In genomic region chr11:118002010-118002540, GRCh38 we compare ENCODE assay signal across 9 cellular contexts. TPM values are rescaled to one million over a fixed set of nuclear protein-coding genes. Genes with fewer than 3 reads are reported as not detected.
DNase-seq lines count a peak whose midpoint lies in the region; ATAC-seq and TF ChIP-seq lines count a peak whose summit lies in the region.
"Had no signal": no experiment of that assay in that cellular context is flagged by ENCODE, and none has a peak within 500 bp of the region (broad histone marks: within the 10 kb centered on the region; RNA-seq: fewer than 3 reads in every experiment).

No MANE protein-coding gene starts in this region.

- no peak overlapping the region for H3K4me3 ChIP-seq in left lung

- H3K27me3 Mint-ChIP-seq in H9 (ENCODE audit: low read depth) = peaks cover 17% of the 10 kb centered on the region

- no peaks in the 10 kb centered on the region for H3K36me3 Mint-ChIP-seq in H9 (ENCODE audit: insufficient read depth in 1 of 3, low read depth in 3 of 3)

- H2AFZ ChIP-seq in H9 (ENCODE audit: low read length) = no peak overlapping the region

- H2BK5ac ChIP-seq in H9 (ENCODE audit: insufficient read length, low read length) = no peak overlapping the region

- TF ChIP-seq CTCF in left lung (IDR thresholded peaks at IDR 0.05) (no peak), H9 (conservative IDR thresholded peaks at IDR 0.05) (no peak)

- peaks cover 0 to 4% of the 10 kb centered on the region in 2 donors for H3K9me3 ChIP-seq in left lung
- no peaks in the 10 kb centered on the region for H3K9me3 ChIP-seq in H9 (ENCODE audit: control insufficient read depth, low read depth, low read length)

- H2AK5ac ChIP-seq in H9 (ENCODE audit: insufficient read length, low read length) = no peak overlapping the region

- H3K27ac Mint-ChIP-seq in H9 = no peak overlapping the region; a peak in 1 of 7 replicates

- H3K14ac ChIP-seq in H9 (ENCODE audit: insufficient read depth, low read length) = no peak overlapping the region

- H4K20me1 ChIP-seq in H9 (ENCODE audit: control insufficient read depth, insufficient read depth, insufficient read length) = no peaks in the 10 kb centered on the region

- no peak overlapping the region for H2BK12ac ChIP-seq in H9 (ENCODE audit: insufficient read length, low read depth, low read length)

- H3K27me3 ChIP-seq in left lung (no peaks in the 10 kb centered on the region), H9 (ENCODE audit: insufficient read depth, low read length) (peaks cover 2% of the 10 kb centered on the region; the same call in 1 of the 2 replicates)

- H3K4me3 Mint-ChIP-seq in H9 = no peak overlapping the region

- no peak overlapping the region for H3K4ac ChIP-seq in H9 (ENCODE audit: low read depth, low read length)

- H3K79me1 ChIP-seq in H9 (ENCODE audit: insufficient read depth, low read depth, low read length, poor library complexity, severe bottlenecking) = no peaks in the 10 kb centered on the region

- no peak overlapping the region for H3K23ac ChIP-seq in H9 (ENCODE audit: insufficient read length, low read depth, low read length)

- no peak overlapping the region for H4K5ac ChIP-seq in H9 (ENCODE audit: insufficient read length, low read depth, low read length)

- H2BK120ac ChIP-seq in H9 (ENCODE audit: low read depth, low read length, poor library complexity, severe bottlenecking) = no peak overlapping the region

- H3K56ac ChIP-seq in H9 (ENCODE audit: insufficient read length, low read depth, low read length) = no peak overlapping the region

- no peak overlapping the region for H3K4me2 ChIP-seq in H9 (ENCODE audit: insufficient read depth, insufficient read length, low read length)

- no peak overlapping the region for H3K18ac ChIP-seq in H9 (ENCODE audit: insufficient read length, low read depth, low read length)

- intact Hi-C loops in left lung (cut with DNase I) = no loop called here

- peaks cover 17 to 82% of the 10 kb centered on the region in 2 donors for H3K4me1 ChIP-seq in left lung
- 0 out of 2 replicates have a peak, but pooled peaks cover 6% of the 10 kb centered on the region for H3K4me1 ChIP-seq in H9 (ENCODE audit: insufficient read depth, low read length)

- no peaks in the 10 kb centered on the region for H3K9me3 Mint-ChIP-seq in H9

- peaks cover 8 to 10% of the 10 kb centered on the region in 2 experiments for H3K4me1 Mint-ChIP-seq in H9

- no peak overlapping the region for H2BK20ac ChIP-seq in H9 (ENCODE audit: low read depth, low read length, poor library complexity, severe bottlenecking)

- H3K27ac ChIP-seq in left lung (peak overlapping the region; percentile 75 to 84), H9 (ENCODE audit: insufficient read length, low read depth, low read length) (no peak overlapping the region)

- WGBS in H9 (ENCODE audit: extremely low coverage, insufficient read length, low lambda C conversion rate) = no CpG with 5 or more reads among the region's 6 CpGs

- H3K79me2 ChIP-seq in H9 (ENCODE audit: insufficient read depth, low read length) = no peaks in the 10 kb centered on the region

- peaks cover 0 to 35% of the 10 kb centered on the region in 2 donors for H3K36me3 ChIP-seq in left lung

- no peak overlapping the region for H4K8ac ChIP-seq in H9 (replicated peaks; ENCODE audit: insufficient read length, low read depth, low read length)

- no peak overlapping the region for H3T11ph ChIP-seq in H9 (ENCODE audit: low read length)

- no peaks in the 10 kb centered on the region for H3K23me2 ChIP-seq in H9 (ENCODE audit: insufficient read length, low read depth, low read length, poor library complexity, severe bottlenecking)

- DNase-seq in MV-4-11 (lab: John Stamatoyannopoulos, UW) (peak; percentile 22), left lung (no peak), NCI-H1092 treated with DMSO at 0.1 percent for 48 hours (lab: John Stamatoyannopoulos, UW) (no peak), H9 (no peak), dedifferentiated amniotic fluid mesenchymal stem cell (ENCODE audit: extremely low spot score) (no peak), DMS153 (lab: John Stamatoyannopoulos, UW) (no peak)
- peak; percentile 84 for DNase-seq in activated CD8-positive, alpha-beta memory T cell treated with anti-CD3 and anti-CD28 coated beads, Interleukin-2, amount 50 U/mL, for 48 hours
- peak; percentile 51 to 64 for DNase-seq in stimulated activated CD8-positive, alpha-beta memory T cell treated with anti-CD3 and anti-CD28 coated beads, Interleukin-7, amount 100 ng/mL, for 4 hours (ENCODE audit: low read depth in 2 of 2)
- DNase-seq: cerebellar nuclear complex had no signal

- no peak for ATAC-seq in left lung

- no peak overlapping the region for H3K9ac ChIP-seq in H9 (ENCODE audit: extremely low read depth, insufficient read length, low read length)

- H2BK15ac ChIP-seq in H9 (ENCODE audit: low read depth, low read length) = no peak overlapping the region

- H4K91ac ChIP-seq in H9 (ENCODE audit: insufficient read length, low read depth, low read length) = no peak overlapping the region

RNA-seq across cellular contexts. Expression of gene IL10RA, which starts 15.9 kb away (rescaled TPM):
- total RNA-seq in left lung (10 to 100 TPM; 21.2 to 56.8 TPM), H9 (2021) (not detected in 2 replicates)

Comparison
In these comparisons a context has a peak if more than half of its experiments do, and no peak if none do; other contexts are left out.
1. DNase-seq: peak in MV-4-11 (single experiment), activated CD8-positive, alpha-beta memory T cell treated with anti-CD3 and anti-CD28 coated beads, Interleukin-2, amount 50 U/mL, for 48 hours (single experiment) and stimulated activated CD8-positive, alpha-beta memory T cell treated with anti-CD3 and anti-CD28 coated beads, Interleukin-7, amount 100 ng/mL, for 4 hours (2 of 2); none in left lung (0 of 2), NCI-H1092 treated with DMSO at 0.1 percent for 48 hours (single experiment), H9 (single experiment), dedifferentiated amniotic fluid mesenchymal stem cell (single experiment) and DMS153 (single experiment).
2. RNA of gene IL10RA, which starts 15.9 kb away (total RNA-seq): 21.2 to 56.8 TPM in left lung; not detected in H9; every median in the first group is over 10 times any median in the second.